Comparison of ENCODE assay signal across 21 cellular contexts in the genomic region with DNA sequence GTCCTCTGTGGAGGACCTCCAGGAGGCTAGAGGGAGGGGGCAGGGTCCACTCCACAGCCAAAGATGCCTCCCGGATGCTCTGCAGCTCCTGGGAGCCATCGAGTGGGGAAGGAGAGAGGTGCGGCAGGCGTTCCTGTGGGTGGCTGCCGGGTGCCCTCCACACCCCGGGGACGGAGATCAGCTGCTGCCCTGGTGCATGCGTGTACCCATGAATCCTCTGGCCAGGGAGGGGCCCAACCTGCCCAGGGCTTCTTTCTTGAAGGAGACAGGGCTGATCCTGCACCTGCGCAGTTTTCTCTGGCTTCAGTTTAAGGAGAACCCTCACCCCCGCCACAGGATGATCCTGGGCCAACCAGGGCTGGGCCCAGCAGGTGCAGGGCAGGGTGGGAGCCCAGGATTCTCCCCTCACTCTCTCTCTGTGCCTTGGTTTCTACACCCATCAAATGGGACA. TPM values are rescaled to one million over a fixed set of nuclear protein-coding genes. Genes with fewer than 3 reads are reported as not detected.
DNase-seq lines count a peak whose midpoint lies in the region; ATAC-seq and TF ChIP-seq lines count a peak whose summit lies in the region.
"Had no signal": no experiment of that assay in that cellular context is flagged by ENCODE, and none has a peak within 500 bp of the region (broad histone marks: within the 10 kb centered on the region; RNA-seq: fewer than 3 reads in every experiment).

No MANE protein-coding gene starts in this region.

- TF ChIP-seq EP300 in sigmoid colon (IDR thresholded peaks at IDR 0.05) = no peak

- intact Hi-C loops in left lung (cut with DNase I) = no loop called here
- intact Hi-C loops in sigmoid colon (cut with DNase I) = no loop called here

- peak overlapping the region; percentile 67 for H3K4me3 ChIP-seq in GM12864 (ENCODE audit: low read depth, low read length)
- no peak overlapping the region for H3K4me3 ChIP-seq in WERI-Rb-1 (ENCODE audit: low read depth, low read length)
- peak overlapping the region in 1 of 2 donors; percentile 33 for H3K4me3 ChIP-seq in left lung
- peak overlapping the region in 1 of 4 donors; percentile 33 for H3K4me3 ChIP-seq in sigmoid colon
- H3K4me3 ChIP-seq: GM12878 had no signal

- DNase-seq in GM12864 (ENCODE audit: low read depth) (no peak), WERI-Rb-1 (peak; percentile 23), left lung (peak; percentile 26 to 64), sigmoid colon (peak; percentile 56), occipital lobe (lab: John Stamatoyannopoulos, UW) (no peak)
- DNase-seq in activated CD8-positive, alpha-beta memory T cell treated with anti-CD3 and anti-CD28 coated beads for 24 hours = no peak
- DNase-seq: activated CD4-positive, CD25-positive, alpha-beta regulatory T cell treated with anti-CD3 and anti-CD28 coated beads, Interleukin-2, amount 50 U/mL, for 72 hours; activated effector memory CD4-positive, alpha-beta T cell treated with Interleukin-2 at 50 U/mL for 16 hours; effector memory CD4-positive, alpha-beta T cell; NCI-H1105 treated with DMSO at 0.1 percent for 48 hours; stimulated activated CD4-positive, alpha-beta T cell treated with anti-CD3 and anti-CD28 coated beads, Interleukin-2, amount 100 ng/mL, for 48 hours; T-helper 9 cell had no signal

- TF ChIP-seq CTCF in GM12864 (IDR thresholded peaks at IDR 0.05; ENCODE audit: low read depth, low read length, missing control alignments) = no peak
- peak; percentile 39; the same call in 1 of the 2 replicates for TF ChIP-seq CTCF in WERI-Rb-1 (IDR thresholded peaks at IDR 0.05; ENCODE audit: low read depth, low read length)
- no peak for TF ChIP-seq CTCF in left lung (IDR thresholded peaks at IDR 0.05)
- no peak for TF ChIP-seq CTCF in sigmoid colon (IDR thresholded peaks at IDR 0.05)

- H3K27me3 ChIP-seq in WERI-Rb-1 (ENCODE audit: insufficient read depth, low read depth, severe bottlenecking) (no peaks in the 10 kb centered on the region), left lung (no peaks in the 10 kb centered on the region), sigmoid colon (no peaks in the 10 kb centered on the region)
- H3K27me3 ChIP-seq: adrenal gland had no signal

- H3K27ac ChIP-seq in WERI-Rb-1 = no peak overlapping the region
- H3K27ac ChIP-seq in left lung = no peak overlapping the region
- no peak overlapping the region for H3K27ac ChIP-seq in sigmoid colon

- 53 to 93% methylated on average over 10 of the region's 10 CpGs for WGBS in sigmoid colon, 2 donors

- H3K4me1 ChIP-seq in left lung = peaks cover 0 to 4% of the 10 kb centered on the region in 2 donors
- no peaks in the 10 kb centered on the region for H3K4me1 ChIP-seq in sigmoid colon
- H3K4me1 ChIP-seq: adrenal gland had no signal

- H3K9me3 ChIP-seq in WERI-Rb-1 (ENCODE audit: severe bottlenecking) (no peaks in the 10 kb centered on the region), left lung (no peaks in the 10 kb centered on the region), sigmoid colon (no peaks in the 10 kb centered on the region)
- H3K9me3 ChIP-seq: adrenal gland had no signal

- no peak for TF ChIP-seq POLR2A in sigmoid colon (IDR thresholded peaks at IDR 0.05)

- no peak for ATAC-seq in left lung
- ATAC-seq in GM21423 (IDR thresholded peaks at IDR 0.05; ENCODE audit: unreplicated experiment) = no peak
- no peak for ATAC-seq in GM18498 (IDR thresholded peaks at IDR 0.05; ENCODE audit: unreplicated experiment)
- ATAC-seq: GM12878, Panc1, SK-N-SH treated with all-trans-retinoic acid at 6 μM for 48 hours had no signal

- peaks cover 6% of the 10 kb centered on the region for H3K36me3 ChIP-seq in WERI-Rb-1
- peaks cover 0 to 5% of the 10 kb centered on the region in 2 donors for H3K36me3 ChIP-seq in left lung
- H3K36me3 ChIP-seq in sigmoid colon = no peaks in the 10 kb centered on the region
- H3K36me3 ChIP-seq: adrenal gland had no signal

RNA-seq across cellular contexts. Expression of gene DOC2B, which starts 33.5 kb away (rescaled TPM):
- 1 to 10 TPM; 2.4 to 6.9 TPM for total RNA-seq in left lung
- total RNA-seq in sigmoid colon = 10 to 100 TPM in 1 of 4 donors, 1 to 10 TPM in 3; 2.5 to 12.5 (median 6.9) TPM
- polyA plus RNA-seq in sigmoid colon = 1 to 10 TPM in 2 of 3 donors, under 1 TPM in 1; 0.46 to 7.4 (median 1.2) TPM
- 15.6 TPM for total RNA-seq in occipital lobe
- total RNA-seq: GM12878, HT-29, LHCN-M2 had no signal
- polyA plus RNA-seq: GM12878, keratinocyte had no signal

Comparison
In these comparisons a context has a peak if more than half of its experiments do, and no peak if none do; other contexts are left out.
1. DNase-seq: peak in WERI-Rb-1 (single experiment), left lung (2 of 2) and sigmoid colon (single experiment); none in GM12864 (single experiment), activated CD8-positive, alpha-beta memory T cell treated with anti-CD3 and anti-CD28 coated beads for 24 hours (single experiment) and occipital lobe (single experiment).